In the genomic region with DNA sequence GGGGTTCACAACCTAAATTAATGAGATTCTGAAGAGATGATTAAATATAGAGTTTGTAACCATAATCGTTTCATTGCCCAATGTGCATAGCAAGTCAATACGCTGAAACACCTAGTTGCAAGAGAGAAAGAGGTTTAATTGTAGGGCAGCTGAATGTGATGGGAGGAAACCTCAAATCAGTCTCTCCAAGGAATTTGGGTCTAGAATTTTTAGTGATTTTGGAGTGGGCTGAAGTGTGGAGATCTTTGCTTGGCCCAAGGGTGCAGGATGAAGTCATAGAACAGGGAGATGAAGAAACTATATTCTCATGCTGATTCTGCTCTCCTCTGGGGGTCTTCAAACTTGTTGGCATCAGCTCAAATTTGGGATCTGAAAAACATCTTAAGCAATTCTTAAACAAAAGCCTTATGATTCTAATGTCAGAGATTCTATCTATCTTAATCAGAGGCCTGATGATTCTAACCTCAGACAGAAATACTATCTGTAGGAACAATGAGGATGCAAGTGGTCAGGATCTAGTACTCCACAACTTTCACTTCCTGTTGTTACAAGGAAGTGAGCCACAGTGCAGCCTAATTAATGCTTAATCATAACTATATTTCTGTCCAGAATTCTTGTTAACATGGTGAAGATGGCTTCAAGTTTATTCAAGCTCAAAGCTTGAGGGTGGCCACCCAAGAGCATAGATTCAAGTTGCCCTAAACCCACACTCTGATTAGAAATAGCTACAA, we compare ENCODE assay signal across 12 cellular contexts.
DNase-seq lines count a peak whose midpoint lies in the region; ATAC-seq and TF ChIP-seq lines count a peak whose summit lies in the region.
"Had no signal": no experiment of that assay in that cellular context is flagged by ENCODE, and none has a peak within 500 bp of the region (broad histone marks: within the 10 kb centered on the region; RNA-seq: fewer than 3 reads in every experiment).

No MANE protein-coding gene starts in this region.

- H3K36me3 Mint-ChIP-seq in activated naive CD8-positive, alpha-beta T cell treated with anti-CD3 and anti-CD28 coated beads, Interleukin-2, amount 10 ng/mL, durations not matched to agents 7 days and 5 days = peaks cover 15% of the 10 kb centered on the region
- peaks cover 13% of the 10 kb centered on the region for H3K36me3 Mint-ChIP-seq in activated naive CD8-positive, alpha-beta T cell treated with anti-CD3 and anti-CD28 coated beads for 36 hours

- no peaks in the 10 kb centered on the region for H3K79me2 ChIP-seq in Loucy (ENCODE audit: insufficient read depth, low read length)

- H3K27ac Mint-ChIP-seq in activated naive CD8-positive, alpha-beta T cell treated with anti-CD3 and anti-CD28 coated beads, Interleukin-2, amount 10 ng/mL, durations not matched to agents 7 days and 5 days = peak overlapping the region; percentile 28
- no peak overlapping the region for H3K27ac Mint-ChIP-seq in activated naive CD8-positive, alpha-beta T cell treated with anti-CD3 and anti-CD28 coated beads for 36 hours
- H3K27ac Mint-ChIP-seq: activated CD4-positive, alpha-beta T cell treated with anti-CD3 and anti-CD28 coated beads for 36 hours had no signal

- no peak overlapping the region for H3K4me2 ChIP-seq in Loucy (ENCODE audit: low read depth, low read length, poor library complexity, severe bottlenecking)

- no peak overlapping the region for H3K4me3 Mint-ChIP-seq in activated naive CD8-positive, alpha-beta T cell treated with anti-CD3 and anti-CD28 coated beads, Interleukin-2, amount 10 ng/mL, durations not matched to agents 7 days and 5 days
- no peak overlapping the region for H3K4me3 Mint-ChIP-seq in activated naive CD8-positive, alpha-beta T cell treated with anti-CD3 and anti-CD28 coated beads for 36 hours
- H3K4me3 Mint-ChIP-seq: activated CD4-positive, alpha-beta T cell treated with anti-CD3 and anti-CD28 coated beads for 36 hours had no signal

- no peaks in the 10 kb centered on the region for H3F3A ChIP-seq in Loucy (ENCODE audit: low read depth)

- no peaks in the 10 kb centered on the region for H3K27me3 Mint-ChIP-seq in activated naive CD8-positive, alpha-beta T cell treated with anti-CD3 and anti-CD28 coated beads, Interleukin-2, amount 10 ng/mL, durations not matched to agents 7 days and 5 days
- H3K27me3 Mint-ChIP-seq in activated naive CD8-positive, alpha-beta T cell treated with anti-CD3 and anti-CD28 coated beads for 36 hours = no peaks in the 10 kb centered on the region
- H3K27me3 Mint-ChIP-seq: activated CD4-positive, alpha-beta T cell treated with anti-CD3 and anti-CD28 coated beads for 36 hours had no signal

- H3K4me1 ChIP-seq in Loucy (ENCODE audit: insufficient read depth, low read length, poor library complexity, severe bottlenecking) = peaks cover 15% of the 10 kb centered on the region
- H3K4me1 ChIP-seq in upper lobe of right lung = peaks cover 29% of the 10 kb centered on the region

- H4K20me1 ChIP-seq in Loucy (ENCODE audit: insufficient read depth, low read length, poor library complexity, severe bottlenecking) = no peaks in the 10 kb centered on the region

- DNase-seq in activated naive CD8-positive, alpha-beta T cell treated with anti-CD3 and anti-CD28 coated beads, Interleukin-2, amount 10 ng/mL, durations not matched to agents 7 days and 5 days = no peak
- no peak for DNase-seq in activated naive CD8-positive, alpha-beta T cell treated with anti-CD3 and anti-CD28 coated beads for 36 hours
- peak; percentile 16 for DNase-seq in amniotic epithelial cell (ENCODE audit: low read depth)
- DNase-seq in upper lobe of right lung = no peak
- no peak for DNase-seq in NCI-H69 (lab: John Stamatoyannopoulos, UW)
- DNase-seq in DMS79 treated with DMSO at 0.1 percent for 48 hours (lab: John Stamatoyannopoulos, UW) = no peak
- DNase-seq: activated CD4-positive, alpha-beta T cell treated with anti-CD3 and anti-CD28 coated beads for 36 hours; GOT3; NCI-H2171 had no signal

- no peaks in the 10 kb centered on the region for H3K36me3 ChIP-seq in Loucy (ENCODE audit: insufficient read depth, low read length)
- H3K36me3 ChIP-seq in upper lobe of right lung = no peaks in the 10 kb centered on the region
- H3K36me3 ChIP-seq: cardiac muscle cell had no signal

- peaks cover 3% of the 10 kb centered on the region for H3K9me3 Mint-ChIP-seq in activated naive CD8-positive, alpha-beta T cell treated with anti-CD3 and anti-CD28 coated beads, Interleukin-2, amount 10 ng/mL, durations not matched to agents 7 days and 5 days
- H3K9me3 Mint-ChIP-seq in activated naive CD8-positive, alpha-beta T cell treated with anti-CD3 and anti-CD28 coated beads for 36 hours = peaks cover 1% of the 10 kb centered on the region

- no peak for ATAC-seq in activated naive CD8-positive, alpha-beta T cell treated with anti-CD3 and anti-CD28 coated beads, Interleukin-2, amount 10 ng/mL, durations not matched to agents 7 days and 5 days (ENCODE audit: low read depth)
- ATAC-seq in upper lobe of right lung (peak; percentile 75), GM19397 (IDR thresholded peaks at IDR 0.05; ENCODE audit: unreplicated experiment) (no peak)
- ATAC-seq: activated CD4-positive, alpha-beta T cell treated with anti-CD3 and anti-CD28 coated beads for 36 hours had no signal

- no peak for TF ChIP-seq CTCF in Loucy (conservative IDR thresholded peaks at IDR 0.05; ENCODE audit: low read length)
- TF ChIP-seq CTCF in upper lobe of right lung (IDR thresholded peaks at IDR 0.05) = no peak

- H3K27me3 ChIP-seq in Loucy (ENCODE audit: insufficient read depth, low read length, poor library complexity, severe bottlenecking) (no peaks in the 10 kb centered on the region), upper lobe of right lung (no peaks in the 10 kb centered on the region)
- H3K27me3 ChIP-seq: cardiac muscle cell had no signal

- POLR2A ChIA-PET in activated naive CD8-positive, alpha-beta T cell treated with anti-CD3 and anti-CD28 coated beads, Interleukin-2, amount 10 ng/mL, durations not matched to agents 7 days and 5 days (lab: Charles Lee) = interaction anchor here (0.6 to 2.3 kb wide), 4 partner anchors 11 to 584 kb away, joined by 3 to 8 read pairs (median 3); no protein-coding TSS in a partner anchor

- H3K9ac ChIP-seq in Loucy (ENCODE audit: low read depth, low read length, poor library complexity, severe bottlenecking) = no peak overlapping the region

- H2AFZ ChIP-seq in Loucy (ENCODE audit: low read length) = peak overlapping the region; percentile 62

- H3K9me2 ChIP-seq in Loucy (replicated peaks; ENCODE audit: low read depth, low read length) = no peaks in the 10 kb centered on the region

- H3K4me3 ChIP-seq in Loucy (ENCODE audit: low read length, poor library complexity, severe bottlenecking) (no peak overlapping the region), upper lobe of right lung (no peak overlapping the region)
- H3K4me3 ChIP-seq: cardiac muscle cell had no signal

- intact Hi-C loops in upper lobe of right lung (cut with DNase I) = no loop called here

- H3K4me1 Mint-ChIP-seq in activated naive CD8-positive, alpha-beta T cell treated with anti-CD3 and anti-CD28 coated beads, Interleukin-2, amount 10 ng/mL, durations not matched to agents 7 days and 5 days = peaks cover 49% of the 10 kb centered on the region
- H3K4me1 Mint-ChIP-seq in activated naive CD8-positive, alpha-beta T cell treated with anti-CD3 and anti-CD28 coated beads for 36 hours = peaks cover 45% of the 10 kb centered on the region

- H3K9me3 ChIP-seq in Loucy (ENCODE audit: insufficient read depth, low read depth, low read length) (no peaks in the 10 kb centered on the region), upper lobe of right lung (no peaks in the 10 kb centered on the region)

- no peak overlapping the region for H3K27ac ChIP-seq in upper lobe of right lung
- H3K27ac ChIP-seq: cardiac muscle cell had no signal
